In the genomic region with DNA sequence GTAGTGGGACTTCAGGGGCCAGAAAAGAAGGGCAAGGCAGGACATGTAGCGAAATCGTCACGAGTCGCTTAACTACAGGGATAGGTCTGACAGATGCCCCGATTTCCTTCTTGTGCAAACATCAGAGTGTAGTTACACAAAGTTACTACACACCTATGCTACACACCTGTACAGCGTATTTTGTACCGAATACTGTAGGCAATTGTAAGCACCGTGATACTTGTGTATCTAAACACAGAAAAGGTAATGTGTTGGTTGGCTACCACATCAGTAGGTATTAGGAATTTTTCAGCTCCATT, we compare ENCODE assay signal across 8 cellular contexts. TPM values are rescaled to one million over a fixed set of nuclear protein-coding genes. Genes with fewer than 3 reads are reported as not detected.
DNase-seq lines count a peak whose midpoint lies in the region; ATAC-seq and TF ChIP-seq lines count a peak whose summit lies in the region.

No MANE protein-coding gene starts in this region.

- H3K9ac ChIP-seq in PC-3 (ENCODE audit: low read length) = peak overlapping the region; percentile 93

- POLR2A ChIA-PET in PC-3 (lab: Charles Lee; ENCODE audit: unreplicated experiment) = no interaction called here

- no peaks in the 10 kb centered on the region for H3F3A ChIP-seq in PC-3 (ENCODE audit: low read length, unreplicated experiment)

- H3K79me2 ChIP-seq in PC-3 (ENCODE audit: low read length) = peaks cover 35% of the 10 kb centered on the region

- H3K4me1 ChIP-seq in PC-3 (ENCODE audit: insufficient read depth, low read length) = peaks cover 24% of the 10 kb centered on the region

- H3K27ac ChIP-seq in PC-3 (ENCODE audit: low read length) = peak overlapping the region; percentile 65

- TSS peak; percentile 92 for BruUV-seq in PC-3 (replicated peaks; lab: Mats Ljungman, UMichigan)

- in situ Hi-C loops in GM13976 (cut with MboI; ENCODE audit: low sequenced_read_pairs, unreplicated experiment) = loop anchor here (25.0 kb wide), 1 partner anchor 265 kb away; the partner anchor contains the start of gene FAH

- no peaks in the 10 kb centered on the region for H4K20me1 ChIP-seq in PC-3 (ENCODE audit: low read length)

- H3K36me3 ChIP-seq in PC-3 (ENCODE audit: low read depth, low read length) = no peaks in the 10 kb centered on the region

- intact Hi-C loops in PC-3 (cut with micrococcal nuclease) = loop anchor here (2.0 to 10.0 kb wide), 3 partner anchors 95 to 277 kb away; partner anchors contain the start of gene ZFAND6

- no peaks in the 10 kb centered on the region for H3K27me3 ChIP-seq in PC-3 (ENCODE audit: low read length)

- DNase-seq in PC-3 (no peak), epithelial cell of proximal tubule (ENCODE audit: low read depth) (no peak), pons (ENCODE audit: low spot score) (peak; percentile 52), NCI-H146 treated with DMSO at 0.1 percent for 48 hours (lab: John Stamatoyannopoulos, UW; ENCODE audit: unreplicated experiment) (no peak), GM13976 (ENCODE audit: low spot score) (no peak)
- no peak for DNase-seq in activated CD4-positive, alpha-beta T cell treated with anti-CD3 and anti-CD28 coated beads, Interleukin-2, amount 50 U/mL, for 1 hour

- CTCF ChIA-PET in PC-3 (lab: Charles Lee) = no interaction called here

- TF ChIP-seq CTCF in PC-3 (conservative IDR thresholded peaks at IDR 0.05; ENCODE audit: low read depth, low read length) = no peak
- no peak for TF ChIP-seq CTCF in epithelial cell of proximal tubule (conservative IDR thresholded peaks at IDR 0.05; ENCODE audit: low read depth, low read length)
- TF ChIP-seq CTCF in GM13976 (IDR thresholded peaks at IDR 0.05; ENCODE audit: borderline replicate concordance, control extremely low read depth, extremely low read depth, insufficient read depth, missing control alignments) = no peak

- peak overlapping the region; percentile 92 for H2AFZ ChIP-seq in PC-3 (ENCODE audit: low read length)

- ATAC-seq in PC-3 = no peak; the same call in 1 of the 2 replicates
- no peak for ATAC-seq in HG03521 (IDR thresholded peaks at IDR 0.05; ENCODE audit: unreplicated experiment)

- H3K9me3 ChIP-seq in PC-3 (ENCODE audit: low read length) = no peaks in the 10 kb centered on the region

- H3K9me2 ChIP-seq in PC-3 (replicated peaks; ENCODE audit: low read length) = no peaks in the 10 kb centered on the region

- peak overlapping the region; percentile 83 for H3K4me2 ChIP-seq in PC-3 (ENCODE audit: low read length)

- H3K4me3 ChIP-seq in GM08714 (ENCODE audit: low read length) (peak overlapping the region; percentile 84), PC-3 (ENCODE audit: low read length) (peak overlapping the region; percentile 74), epithelial cell of proximal tubule (ENCODE audit: low read depth, low read length) (peak overlapping the region; percentile 68)

RNA-seq across cellular contexts. Expression of gene MTHFS, which starts 0.5 kb away (rescaled TPM):
- total RNA-seq in PC-3 (2014; rRNA removed) = 28.8 and 53.1 TPM in 2 replicates
- 12.5 and 22.9 TPM in 2 replicates for total RNA-seq in epithelial cell of proximal tubule
